27 cellular contexts compared by ENCODE assay signal in the genomic region with DNA sequence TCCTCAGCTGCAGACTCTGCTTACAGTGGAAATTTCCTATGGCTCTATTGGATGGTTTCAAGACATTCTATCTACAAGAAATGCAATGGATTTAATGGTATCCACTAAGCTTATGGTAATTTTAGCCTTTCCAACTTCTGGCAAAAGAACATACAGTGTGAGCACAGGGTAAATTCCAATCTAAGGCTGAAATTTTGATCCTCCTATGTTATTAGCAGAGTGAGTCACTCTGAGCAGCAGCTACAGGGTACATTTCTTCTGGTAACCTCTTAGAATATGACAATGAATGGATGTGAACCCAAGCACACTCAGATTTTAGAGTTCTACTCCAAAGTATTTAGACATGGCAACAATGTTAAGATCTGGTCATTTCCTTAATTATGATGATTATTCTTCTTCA.
"Had no signal": no experiment of that assay in that cellular context is flagged by ENCODE, and none has a peak within 500 bp of the region (broad histone marks: within the 10 kb centered on the region; RNA-seq: fewer than 3 reads in every experiment).

No MANE protein-coding gene starts in this region.

- H3K9me3 ChIP-seq: pancreas, psoas muscle, right lobe of liver, transverse colon had no signal

- ATAC-seq: activated T-cell treated with anti-CD3 and anti-CD28 coated beads, Interleukin-2, amount 50 U/mL, for 4 hours; left ventricle myocardium superior; natural killer cell treated with Interleukin-12 subunit alpha and Interleukin-12 subunit beta and Interleukin-15 and Interleukin-18, amount 100 ng/mL, for 72 hours; pancreas; psoas muscle; stimulated activated naive B cell treated with anti-CD40 and anti-IgM and Interleukin-4, amounts not matched to agents 10 μg/mL and 1 μg/mL and 100 μg/mL, for 72 hours had no signal

- H3K36me3 Mint-ChIP-seq: activated naive CD8-positive, alpha-beta T cell treated with anti-CD3 and anti-CD28 coated beads, Interleukin-2, amount 10 ng/mL, durations not matched to agents 7 days and 5 days; brain; immature natural killer cell; natural killer cell treated with Interleukin-12 subunit alpha and Interleukin-12 subunit beta and Interleukin-15 and Interleukin-18, amount 100 ng/mL, for 72 hours; stimulated activated naive B cell treated with anti-CD40 and anti-IgM and Interleukin-4, amounts not matched to agents 10 μg/mL and 1 μg/mL and 100 μg/mL, for 72 hours had no signal

- DNase-seq: activated CD4-positive, alpha-beta T cell treated with anti-CD3 and anti-CD28 coated beads, Interleukin-2, amount 50 U/mL, for 4 hours; activated CD8-positive, alpha-beta memory T cell treated with anti-CD3 and anti-CD28 coated beads for 24 hours; activated CD8-positive, alpha-beta memory T cell treated with anti-CD3 and anti-CD28 coated beads, Interleukin-2, amount 50 U/mL, for 48 hours; activated naive CD4-positive, alpha-beta T cell treated with anti-CD3 and anti-CD28 coated beads for 36 hours; activated naive CD8-positive, alpha-beta T cell treated with anti-CD3 and anti-CD28 coated beads, Interleukin-2, amount 10 ng/mL, durations not matched to agents 7 days and 5 days; activated T-cell treated with anti-CD3 and anti-CD28 coated beads, Interleukin-2, amount 50 U/mL, for 4 hours; dermis blood vessel endothelial cell; effector CD8-positive, alpha-beta T cell; erythroblast; foreskin melanocyte; immature natural killer cell; left ventricle myocardium superior; mammary epithelial cell; midbrain; pancreas; psoas muscle; right lobe of liver; stimulated activated CD4-positive, alpha-beta T cell treated with anti-CD3 and anti-CD28 coated beads, Interleukin-2, amount 100 ng/mL, for 48 hours; stimulated activated CD8-positive, alpha-beta memory T cell treated with anti-CD3 and anti-CD28 coated beads, Interleukin-4, amount 100 ng/mL, for 48 hours; stimulated activated naive B cell treated with anti-CD40 and anti-IgM and Interleukin-4, amounts not matched to agents 10 μg/mL and 1 μg/mL and 100 μg/mL, for 72 hours; T-helper 1 cell; transverse colon had no signal

- H3K9me3 Mint-ChIP-seq: activated naive CD4-positive, alpha-beta T cell treated with anti-CD3 and anti-CD28 coated beads for 36 hours; activated naive CD8-positive, alpha-beta T cell treated with anti-CD3 and anti-CD28 coated beads, Interleukin-2, amount 10 ng/mL, durations not matched to agents 7 days and 5 days; activated T-cell treated with anti-CD3 and anti-CD28 coated beads, Interleukin-2, amount 50 U/mL, for 4 hours; brain had no signal

- H3K27ac Mint-ChIP-seq: activated naive CD4-positive, alpha-beta T cell treated with anti-CD3 and anti-CD28 coated beads for 36 hours; activated naive CD8-positive, alpha-beta T cell treated with anti-CD3 and anti-CD28 coated beads, Interleukin-2, amount 10 ng/mL, durations not matched to agents 7 days and 5 days; activated T-helper 2 cell treated with anti-CD3 and anti-CD28 coated beads, Interferon-gamma antibody, Interleukin-2, Interleukin-4, amounts not matched to agents 10 μg/mL and 5 μg/mL and 100 μg/mL, durations not matched to agents 14 hours and 24 hours and 36 hours; brain; immature natural killer cell; natural killer cell treated with Interleukin-12 subunit alpha and Interleukin-12 subunit beta and Interleukin-15 and Interleukin-18, amount 100 ng/mL, for 72 hours; stimulated activated naive B cell treated with anti-CD40 and anti-IgM and Interleukin-4, amounts not matched to agents 10 μg/mL and 1 μg/mL and 100 μg/mL, for 72 hours had no signal

- H3K27me3 ChIP-seq: pancreas, right lobe of liver, transverse colon had no signal

- H3K4me1 Mint-ChIP-seq: activated naive CD8-positive, alpha-beta T cell treated with anti-CD3 and anti-CD28 coated beads, Interleukin-2, amount 10 ng/mL, durations not matched to agents 7 days and 5 days; immature natural killer cell; stimulated activated naive B cell treated with anti-CD40 and anti-IgM and Interleukin-4, amounts not matched to agents 10 μg/mL and 1 μg/mL and 100 μg/mL, for 72 hours had no signal

- FAIRE-seq: pancreas, TTC549, urothelium cell line had no signal

- H3K4me3 ChIP-seq: pancreas, psoas muscle, right lobe of liver, transverse colon had no signal

- H3K27ac ChIP-seq: pancreas, psoas muscle, right lobe of liver, transverse colon had no signal

- H3K36me3 ChIP-seq: pancreas, right lobe of liver, transverse colon had no signal

- H3K27me3 Mint-ChIP-seq: activated naive CD8-positive, alpha-beta T cell treated with anti-CD3 and anti-CD28 coated beads, Interleukin-2, amount 10 ng/mL, durations not matched to agents 7 days and 5 days; natural killer cell treated with Interleukin-12 subunit alpha and Interleukin-12 subunit beta and Interleukin-15 and Interleukin-18, amount 100 ng/mL, for 72 hours; stimulated activated naive B cell treated with anti-CD40 and anti-IgM and Interleukin-4, amounts not matched to agents 10 μg/mL and 1 μg/mL and 100 μg/mL, for 72 hours had no signal

- H3K4me3 Mint-ChIP-seq: activated naive CD4-positive, alpha-beta T cell treated with anti-CD3 and anti-CD28 coated beads for 36 hours; activated naive CD8-positive, alpha-beta T cell treated with anti-CD3 and anti-CD28 coated beads, Interleukin-2, amount 10 ng/mL, durations not matched to agents 7 days and 5 days; activated T-cell treated with anti-CD3 and anti-CD28 coated beads, Interleukin-2, amount 50 U/mL, for 4 hours; brain; immature natural killer cell; natural killer cell treated with Interleukin-12 subunit alpha and Interleukin-12 subunit beta and Interleukin-15 and Interleukin-18, amount 100 ng/mL, for 72 hours; stimulated activated naive B cell treated with anti-CD40 and anti-IgM and Interleukin-4, amounts not matched to agents 10 μg/mL and 1 μg/mL and 100 μg/mL, for 72 hours had no signal

- H3K4me1 ChIP-seq: pancreas, psoas muscle, right lobe of liver, transverse colon had no signal
